In genomic region chr19:2050991-2051770, GRCh38 we compare ENCODE assay signal across 1 cellular context.
TF ChIP-seq lines count a peak whose summit lies in the region.

TSS of gene MKNK2 (minus strand) at chr19:2051244. CDS start at chr19:2050851, 393 bp downstream.

TF ChIP-seq in K562, 482 proteins besides CTCF, POLR2A, EP300 and RAD21 (continued from another document and continues in another):
- TF ChIP-seq ZBTB40 (IDR thresholded peaks at IDR 0.05) (no peak), ZBTB40 (CRISPR knock-in tag; IDR thresholded peaks at IDR 0.05) (no peak), CEBPG (CRISPR knock-in tag; IDR thresholded peaks at IDR 0.05) (no peak), CEBPG (tag; conservative IDR thresholded peaks at IDR 0.05 in 1 of 2, IDR thresholded peaks at IDR 0.05 in 1 of 2) (no peak), BMI1 (IDR thresholded peaks at IDR 0.05; ENCODE audit: low read length) (no peak), ARID4B (CRISPR knock-in tag; IDR thresholded peaks at IDR 0.05) (peak; percentile 74), SRSF1 (IDR thresholded peaks at IDR 0.05; ENCODE audit: low read depth, low read length) (no peak), TRIM28 (IDR thresholded peaks at IDR 0.05) (no peak), STAG1 (CRISPR knock-in tag; IDR thresholded peaks at IDR 0.05; ENCODE audit: borderline replicate concordance) (0 out of 2 replicates have a peak, but pooled peaks have one; percentile 14), PPARD (CRISPR knock-in tag; IDR thresholded peaks at IDR 0.05) (no peak), SMARCA4 (IDR thresholded peaks at IDR 0.05) (no peak), KDM4B (IDR thresholded peaks at IDR 0.05; ENCODE audit: borderline replicate concordance in 2 of 2, low read depth in 1 of 2) (peak in 1 of 2 experiments; percentile 67; a peak in 1 of 4 replicates), ZNF280A (IDR thresholded peaks at IDR 0.05; ENCODE audit: low read depth, partially characterized antibody) (no peak), ZMIZ1 (IDR thresholded peaks at IDR 0.05; ENCODE audit: low read depth in 2 of 2, low read length in 2 of 2) (peak in 1 of 2 experiments; percentile 91; a peak in 2 of 4 replicates), TCFL5 (CRISPR knock-in tag; conservative IDR thresholded peaks at IDR 0.05) (no peak), RFX5 (IDR thresholded peaks at IDR 0.05; ENCODE audit: low read depth, low read length) (no peak), ZNF174 (CRISPR knock-in tag; IDR thresholded peaks at IDR 0.05) (no peak), ZNF239 (CRISPR knock-in tag; IDR thresholded peaks at IDR 0.05) (no peak), RBM25 (IDR thresholded peaks at IDR 0.05; ENCODE audit: low read depth, low read length, severe bottlenecking) (peak; percentile 81), PHF20 (IDR thresholded peaks at IDR 0.05; ENCODE audit: partially characterized antibody) (peak; percentile 86), HNRNPLL (IDR thresholded peaks at IDR 0.05; ENCODE audit: low read depth, low read length, poor library complexity, severe bottlenecking) (peak; percentile 73), CEBPZ (IDR thresholded peaks at IDR 0.05; ENCODE audit: borderline replicate concordance, low read depth, low read length) (no peak), MYC (IDR thresholded peaks at IDR 0.05; ENCODE audit: low read depth, low read length) (peak; percentile 72), MYC (CRISPR knock-in tag; IDR thresholded peaks at IDR 0.05; ENCODE audit: borderline replicate concordance, low read depth) (no peak; the same call in 1 of the 2 replicates), TAF7 (tag; IDR thresholded peaks at IDR 0.05) (no peak; the same call in 1 of the 2 replicates), SNRNP70 (optimal IDR thresholded peaks at IDR 0.05; ENCODE audit: low read depth, low read length) (no peak), FOXK2 (conservative IDR thresholded peaks at IDR 0.05 in 1 of 2, IDR thresholded peaks at IDR 0.05 in 1 of 2; ENCODE audit: low read depth in 2 of 2) (no peak), ZNF449 (CRISPR knock-in tag; IDR thresholded peaks at IDR 0.05) (no peak), ZNF431 (CRISPR knock-in tag; IDR thresholded peaks at IDR 0.05) (no peak), ZNF764 (CRISPR knock-in tag; IDR thresholded peaks at IDR 0.05; ENCODE audit: low read depth) (no peak), MED1 (CRISPR knock-in tag; IDR thresholded peaks at IDR 0.05; ENCODE audit: borderline replicate concordance) (no peak), JUN (IDR thresholded peaks at IDR 0.05; ENCODE audit: borderline replicate concordance, low read depth, low read length) (0 out of 2 replicates have a peak, but pooled peaks have one; percentile 25), JUN (CRISPR knock-in tag; IDR thresholded peaks at IDR 0.05; ENCODE audit: borderline replicate concordance) (no peak), BRD4 (IDR thresholded peaks at IDR 0.05) (peak; percentile 80; the same call in 1 of the 2 replicates), CHCHD3 (CRISPR knock-in tag; IDR thresholded peaks at IDR 0.05) (no peak)
